Comparison of ENCODE assay signal across 8 cellular contexts in genomic region chr3:64687781-64688515, GRCh38. TPM values are rescaled to one million over a fixed set of nuclear protein-coding genes. Genes with fewer than 3 reads are reported as not detected.
DNase-seq lines count a peak whose midpoint lies in the region; ATAC-seq and TF ChIP-seq lines count a peak whose summit lies in the region.

TSS of gene ADAMTS9 (minus strand) at chr3:64688000. CDS start at chr3:64687657, 343 bp downstream.

- no peaks in the 10 kb centered on the region for H3K9me3 Mint-ChIP-seq in activated T-cell treated with anti-CD3 and anti-CD28 coated beads, Interleukin-2, amount 50 U/mL, for 4 hours

- peak; percentile 6 for TF ChIP-seq CTCF in kidney epithelial cell (IDR thresholded peaks at IDR 0.05; ENCODE audit: insufficient read depth, low read length, poor library complexity, severe bottlenecking)

- H3K4me1 Mint-ChIP-seq in activated T-cell treated with anti-CD3 and anti-CD28 coated beads, Interleukin-2, amount 50 U/mL, for 4 hours (ENCODE audit: low read depth): peaks cover 9% of the 10 kb centered on the region

- DNase-seq in activated T-cell treated with anti-CD3 and anti-CD28 coated beads, Interleukin-2, amount 50 U/mL, for 4 hours: no peak
- no peak for DNase-seq in activated T-cell treated with anti-CD3 and anti-CD28 coated beads, Interleukin-2, amount 50 U/mL, for 1 hour
- DNase-seq in cortex of kidney (lab: John Stamatoyannopoulos, UW) (peak; percentile 32), kidney epithelial cell (ENCODE audit: low read depth) (no peak), smooth muscle cell of the brain vasculature (ENCODE audit: low read depth, low spot score) (peak; percentile 17), OCI-M1 (lab: John Stamatoyannopoulos, UW) (no peak)
- DNase-seq in activated CD4-positive, alpha-beta T cell treated with anti-CD3 and anti-CD28 coated beads, Interleukin-2, amount 50 U/mL, for 1 hour: no peak

- no peak for ATAC-seq in activated T-cell treated with anti-CD3 and anti-CD28 coated beads, Interleukin-2, amount 50 U/mL, for 4 hours
- no peak for ATAC-seq in GM18873 (IDR thresholded peaks at IDR 0.05; ENCODE audit: low FRiP score, unreplicated experiment)

- peaks cover 44% of the 10 kb centered on the region for H3K27me3 Mint-ChIP-seq in activated T-cell treated with anti-CD3 and anti-CD28 coated beads, Interleukin-2, amount 50 U/mL, for 4 hours (ENCODE audit: low read depth)

- H3K36me3 Mint-ChIP-seq in activated T-cell treated with anti-CD3 and anti-CD28 coated beads, Interleukin-2, amount 50 U/mL, for 4 hours (ENCODE audit: insufficient read depth): no peaks in the 10 kb centered on the region

- H3K4me3 Mint-ChIP-seq in activated T-cell treated with anti-CD3 and anti-CD28 coated beads, Interleukin-2, amount 50 U/mL, for 4 hours: peak within 1 kb of the TSS; percentile 4

- peak within 1 kb of the TSS; percentile 81 for H3K4me3 ChIP-seq in kidney epithelial cell (ENCODE audit: low read depth, low read length)

- no peaks in the 10 kb centered on the region for H3K36me3 ChIP-seq in kidney epithelial cell (ENCODE audit: control insufficient read depth, insufficient read depth, low read length)

- no peaks in the 10 kb centered on the region for H3K27me3 ChIP-seq in kidney epithelial cell (ENCODE audit: control insufficient read depth, insufficient read depth, low read length)

RNA-seq across cellular contexts. Expression of gene ADAMTS9, which starts in this region (rescaled TPM):
- total RNA-seq in activated T-cell treated with anti-CD3 and anti-CD28 coated beads, Interleukin-2, amount 50 U/mL, for 4 hours: under 1 TPM in 2 of 3 donors, not detected in 1; 0.08 to 0.11 TPM
- total RNA-seq in kidney epithelial cell: 211 and 217 TPM in 2 replicates

Comparison
In these comparisons a context has a peak if more than half of its experiments do, and no peak if none do; other contexts are left out.
1. RNA of gene ADAMTS9 (total RNA-seq): 211 to 217 TPM in kidney epithelial cell; 0.08 to 0.11 TPM in activated T-cell treated with anti-CD3 and anti-CD28 coated beads, Interleukin-2, amount 50 U/mL, for 4 hours; every median in the first group is over 100 times any median in the second.
2. DNase-seq: peak in cortex of kidney (single experiment) and smooth muscle cell of the brain vasculature (single experiment); none in activated T-cell treated with anti-CD3 and anti-CD28 coated beads, Interleukin-2, amount 50 U/mL, for 4 hours (single experiment), activated T-cell treated with anti-CD3 and anti-CD28 coated beads, Interleukin-2, amount 50 U/mL, for 1 hour (single experiment), kidney epithelial cell (single experiment), activated CD4-positive, alpha-beta T cell treated with anti-CD3 and anti-CD28 coated beads, Interleukin-2, amount 50 U/mL, for 1 hour (single experiment) and OCI-M1 (single experiment).